ENCODE assay signal across 1 cellular context in the genomic region with DNA sequence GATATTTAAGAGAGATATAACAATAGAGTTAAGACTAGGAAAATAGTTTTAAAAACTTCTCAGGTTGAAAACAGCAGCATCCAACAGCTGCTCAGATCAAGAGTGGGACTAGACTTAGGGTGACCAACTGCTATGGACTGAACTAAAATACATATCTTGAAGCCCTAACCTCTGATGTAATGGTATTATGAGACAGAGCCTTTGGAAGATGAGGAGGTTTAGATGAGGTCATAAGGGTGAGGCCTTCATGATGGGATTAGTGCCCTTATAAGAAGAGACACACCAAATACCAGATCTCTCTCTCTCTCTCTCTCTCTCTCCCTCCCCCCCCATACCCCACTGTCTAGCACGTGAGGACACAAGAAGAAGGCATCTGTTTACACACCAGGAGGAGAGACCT.
TF ChIP-seq lines count a peak whose summit lies in the region.

No MANE protein-coding gene starts in this region.

TF ChIP-seq in HepG2, 621 proteins besides CTCF, POLR2A, EP300 and RAD21:
- TF ChIP-seq ZNF264 (CRISPR knock-in tag; IDR thresholded peaks at IDR 0.05) (peak; percentile 74; the same call in 1 of the 2 replicates), ATF1 (CRISPR knock-in tag; IDR thresholded peaks at IDR 0.05) (no peak), POGZ (CRISPR knock-in tag; IDR thresholded peaks at IDR 0.05) (no peak), ARNTL (CRISPR knock-in tag; IDR thresholded peaks at IDR 0.05) (no peak), NFKB2 (CRISPR knock-in tag; IDR thresholded peaks at IDR 0.05; ENCODE audit: borderline replicate concordance) (no peak), HMG20B (CRISPR knock-in tag; conservative IDR thresholded peaks at IDR 0.05) (no peak), ZNF468 (CRISPR knock-in tag; IDR thresholded peaks at IDR 0.05) (no peak), CENPX (CRISPR knock-in tag; IDR thresholded peaks at IDR 0.05) (no peak), ZNF207 (IDR thresholded peaks at IDR 0.05; ENCODE audit: borderline replicate concordance) (no peak), NFE2L2 (IDR thresholded peaks at IDR 0.05; ENCODE audit: low read length) (no peak), SRSF4 (IDR thresholded peaks at IDR 0.05; ENCODE audit: low read depth, low read length, poor library complexity, severe bottlenecking) (no peak), ATF7 (IDR thresholded peaks at IDR 0.05) (peak; percentile 50; the same call in 1 of the 2 replicates), ATF7 (CRISPR knock-in tag; IDR thresholded peaks at IDR 0.05) (no peak)
- TF ChIP-seq, protein P1, sequence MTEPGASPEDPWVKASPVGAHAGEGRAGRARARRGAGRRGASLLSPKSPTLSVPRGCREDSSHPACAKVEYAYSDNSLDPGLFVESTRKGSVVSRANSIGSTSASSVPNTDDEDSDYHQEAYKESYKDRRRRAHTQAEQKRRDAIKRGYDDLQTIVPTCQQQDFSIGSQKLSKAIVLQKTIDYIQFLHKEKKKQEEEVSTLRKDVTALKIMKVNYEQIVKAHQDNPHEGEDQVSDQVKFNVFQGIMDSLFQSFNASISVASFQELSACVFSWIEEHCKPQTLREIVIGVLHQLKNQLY (CRISPR knock-in tag; IDR thresholded peaks at IDR 0.05), result no peak
- TF ChIP-seq, protein P2, sequence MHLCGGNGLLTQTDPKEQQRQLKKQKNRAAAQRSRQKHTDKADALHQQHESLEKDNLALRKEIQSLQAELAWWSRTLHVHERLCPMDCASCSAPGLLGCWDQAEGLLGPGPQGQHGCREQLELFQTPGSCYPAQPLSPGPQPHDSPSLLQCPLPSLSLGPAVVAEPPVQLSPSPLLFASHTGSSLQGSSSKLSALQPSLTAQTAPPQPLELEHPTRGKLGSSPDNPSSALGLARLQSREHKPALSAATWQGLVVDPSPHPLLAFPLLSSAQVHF (CRISPR knock-in tag; IDR thresholded peaks at IDR 0.05), result no peak
- TF ChIP-seq, protein P3, sequence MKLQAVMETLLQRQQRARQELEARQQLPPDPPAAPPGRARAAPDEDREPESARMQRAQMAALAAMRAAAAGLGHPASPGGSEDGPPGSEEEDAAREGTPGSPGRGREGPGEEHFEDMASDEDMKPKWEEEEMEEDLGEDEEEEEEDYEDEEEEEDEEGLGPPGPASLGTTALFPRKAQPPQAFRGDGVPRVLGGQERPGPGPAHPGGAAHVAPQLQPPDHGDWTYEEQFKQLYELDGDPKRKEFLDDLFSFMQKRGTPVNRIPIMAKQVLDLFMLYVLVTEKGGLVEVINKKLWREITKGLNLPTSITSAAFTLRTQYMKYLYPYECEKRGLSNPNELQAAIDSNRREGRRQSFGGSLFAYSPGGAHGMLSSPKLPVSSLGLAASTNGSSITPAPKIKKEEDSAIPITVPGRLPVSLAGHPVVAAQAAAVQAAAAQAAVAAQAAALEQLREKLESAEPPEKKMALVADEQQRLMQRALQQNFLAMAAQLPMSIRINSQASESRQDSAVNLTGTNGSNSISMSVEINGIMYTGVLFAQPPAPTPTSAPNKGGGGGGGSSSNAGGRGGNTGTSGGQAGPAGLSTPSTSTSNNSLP (IDR thresholded peaks at IDR 0.05; ENCODE audit: low read depth, low read length), result no peak
- TF ChIP-seq, protein P4, sequence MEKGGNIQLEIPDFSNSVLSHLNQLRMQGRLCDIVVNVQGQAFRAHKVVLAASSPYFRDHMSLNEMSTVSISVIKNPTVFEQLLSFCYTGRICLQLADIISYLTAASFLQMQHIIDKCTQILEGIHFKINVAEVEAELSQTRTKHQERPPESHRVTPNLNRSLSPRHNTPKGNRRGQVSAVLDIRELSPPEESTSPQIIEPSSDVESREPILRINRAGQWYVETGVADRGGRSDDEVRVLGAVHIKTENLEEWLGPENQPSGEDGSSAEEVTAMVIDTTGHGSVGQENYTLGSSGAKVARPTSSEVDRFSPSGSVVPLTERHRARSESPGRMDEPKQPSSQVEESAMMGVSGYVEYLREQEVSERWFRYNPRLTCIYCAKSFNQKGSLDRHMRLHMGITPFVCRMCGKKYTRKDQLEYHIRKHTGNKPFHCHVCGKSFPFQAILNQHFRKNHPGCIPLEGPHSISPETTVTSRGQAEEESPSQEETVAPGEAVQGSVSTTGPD (CRISPR knock-in tag; IDR thresholded peaks at IDR 0.05), result no peak
- TF ChIP-seq, protein P5, sequence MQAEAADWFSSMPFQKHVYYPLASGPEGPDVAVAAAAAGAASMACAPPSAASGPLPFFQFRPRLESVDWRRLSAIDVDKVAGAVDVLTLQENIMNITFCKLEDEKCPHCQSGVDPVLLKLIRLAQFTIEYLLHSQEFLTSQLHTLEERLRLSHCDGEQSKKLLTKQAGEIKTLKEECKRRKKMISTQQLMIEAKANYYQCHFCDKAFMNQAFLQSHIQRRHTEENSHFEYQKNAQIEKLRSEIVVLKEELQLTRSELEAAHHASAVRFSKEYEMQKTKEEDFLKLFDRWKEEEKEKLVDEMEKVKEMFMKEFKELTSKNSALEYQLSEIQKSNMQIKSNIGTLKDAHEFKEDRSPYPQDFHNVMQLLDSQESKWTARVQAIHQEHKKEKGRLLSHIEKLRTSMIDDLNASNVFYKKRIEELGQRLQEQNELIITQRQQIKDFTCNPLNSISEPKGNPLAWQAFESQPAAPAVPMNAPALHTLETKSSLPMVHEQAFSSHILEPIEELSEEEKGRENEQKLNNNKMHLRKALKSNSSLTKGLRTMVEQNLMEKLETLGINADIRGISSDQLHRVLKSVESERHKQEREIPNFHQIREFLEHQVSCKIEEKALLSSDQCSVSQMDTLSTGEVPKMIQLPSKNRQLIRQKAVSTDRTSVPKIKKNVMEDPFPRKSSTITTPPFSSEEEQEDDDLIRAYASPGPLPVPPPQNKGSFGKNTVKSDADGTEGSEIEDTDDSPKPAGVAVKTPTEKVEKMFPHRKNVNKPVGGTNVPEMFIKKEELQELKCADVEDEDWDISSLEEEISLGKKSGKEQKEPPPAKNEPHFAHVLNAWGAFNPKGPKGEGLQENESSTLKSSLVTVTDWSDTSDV (CRISPR knock-in tag; IDR thresholded peaks at IDR 0.05), result no peak
